ENCODE assay signal across 1 cellular context in the genomic region with DNA sequence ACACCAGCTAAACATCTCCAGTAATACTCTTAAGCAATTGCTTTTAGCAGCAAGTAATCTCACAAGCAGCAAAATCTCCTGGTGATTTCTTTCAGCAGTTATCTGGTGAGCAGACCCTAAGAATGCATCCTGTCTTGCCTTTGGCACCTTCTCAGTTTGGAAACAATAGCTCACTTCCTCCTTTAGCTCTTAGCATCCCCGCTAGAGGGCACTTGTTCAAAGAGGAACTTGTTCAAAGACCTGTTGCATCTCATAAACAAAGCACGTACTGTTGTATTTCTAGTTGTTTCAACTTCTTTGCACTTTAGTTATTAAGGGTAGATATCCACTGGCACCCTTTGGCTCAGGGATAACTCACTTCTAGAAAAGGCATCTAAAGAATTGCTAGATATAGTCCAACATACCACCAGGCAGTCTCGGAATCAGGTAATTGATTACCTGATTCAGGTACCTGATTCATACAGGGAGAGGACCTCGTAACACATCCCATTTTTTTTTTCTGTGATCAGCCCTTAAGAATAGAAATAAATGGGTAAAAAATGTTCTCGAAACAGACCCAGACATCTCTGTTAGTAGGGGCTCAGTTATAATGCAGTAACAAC.
A peak's percentile ranks its signal among the peaks of the same experiment; 100 is the strongest.
TF ChIP-seq lines count a peak whose summit lies in the region.

No MANE protein-coding gene starts in this region.

TF ChIP-seq in GM12878, 131 proteins besides CTCF, POLR2A, EP300 and RAD21 (continued from another document):
- TF ChIP-seq SPI1 (IDR thresholded peaks at IDR 0.05; ENCODE audit: borderline replicate concordance, insufficient read depth, low read depth, low read length), result peak; percentile 87; the same call in 1 of the 2 replicates
- TF ChIP-seq, protein P1, sequence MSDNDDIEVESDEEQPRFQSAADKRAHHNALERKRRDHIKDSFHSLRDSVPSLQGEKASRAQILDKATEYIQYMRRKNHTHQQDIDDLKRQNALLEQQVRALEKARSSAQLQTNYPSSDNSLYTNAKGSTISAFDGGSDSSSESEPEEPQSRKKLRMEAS (IDR thresholded peaks at IDR 0.05; ENCODE audit: low read depth, low read length), result no peak
- TF ChIP-seq FOS (IDR thresholded peaks at IDR 0.05; ENCODE audit: borderline replicate concordance, extremely low read depth, insufficient read length), result no peak
- no peak for TF ChIP-seq TAF1 (IDR thresholded peaks at IDR 0.05; ENCODE audit: borderline replicate concordance, low read depth, low read length)
- TF ChIP-seq IKZF2 (IDR thresholded peaks at IDR 0.05), result no peak
- no peak for TF ChIP-seq JUNB (IDR thresholded peaks at IDR 0.05)
- TF ChIP-seq TCF3 (IDR thresholded peaks at IDR 0.05; ENCODE audit: borderline replicate concordance, insufficient read depth, low read depth, low read length), result no peak
- TF ChIP-seq MEF2A (IDR thresholded peaks at IDR 0.05; ENCODE audit: insufficient read depth, low read depth, low read length), result no peak
- TF ChIP-seq NFYA (IDR thresholded peaks at IDR 0.05; ENCODE audit: borderline replicate concordance, low read depth, low read length), result no peak
- TF ChIP-seq BHLHE40 (IDR thresholded peaks at IDR 0.05; ENCODE audit: borderline replicate concordance in 1 of 2, low read depth in 2 of 2, low read length in 1 of 2), result no peak
- TF ChIP-seq, protein P2, sequence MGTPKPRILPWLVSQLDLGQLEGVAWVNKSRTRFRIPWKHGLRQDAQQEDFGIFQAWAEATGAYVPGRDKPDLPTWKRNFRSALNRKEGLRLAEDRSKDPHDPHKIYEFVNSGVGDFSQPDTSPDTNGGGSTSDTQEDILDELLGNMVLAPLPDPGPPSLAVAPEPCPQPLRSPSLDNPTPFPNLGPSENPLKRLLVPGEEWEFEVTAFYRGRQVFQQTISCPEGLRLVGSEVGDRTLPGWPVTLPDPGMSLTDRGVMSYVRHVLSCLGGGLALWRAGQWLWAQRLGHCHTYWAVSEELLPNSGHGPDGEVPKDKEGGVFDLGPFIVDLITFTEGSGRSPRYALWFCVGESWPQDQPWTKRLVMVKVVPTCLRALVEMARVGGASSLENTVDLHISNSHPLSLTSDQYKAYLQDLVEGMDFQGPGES (IDR thresholded peaks at IDR 0.05), result no peak
- TF ChIP-seq KAT2A (conservative IDR thresholded peaks at IDR 0.05; ENCODE audit: control insufficient read depth, low read depth, low read length), result no peak
- TF ChIP-seq, protein P3, sequence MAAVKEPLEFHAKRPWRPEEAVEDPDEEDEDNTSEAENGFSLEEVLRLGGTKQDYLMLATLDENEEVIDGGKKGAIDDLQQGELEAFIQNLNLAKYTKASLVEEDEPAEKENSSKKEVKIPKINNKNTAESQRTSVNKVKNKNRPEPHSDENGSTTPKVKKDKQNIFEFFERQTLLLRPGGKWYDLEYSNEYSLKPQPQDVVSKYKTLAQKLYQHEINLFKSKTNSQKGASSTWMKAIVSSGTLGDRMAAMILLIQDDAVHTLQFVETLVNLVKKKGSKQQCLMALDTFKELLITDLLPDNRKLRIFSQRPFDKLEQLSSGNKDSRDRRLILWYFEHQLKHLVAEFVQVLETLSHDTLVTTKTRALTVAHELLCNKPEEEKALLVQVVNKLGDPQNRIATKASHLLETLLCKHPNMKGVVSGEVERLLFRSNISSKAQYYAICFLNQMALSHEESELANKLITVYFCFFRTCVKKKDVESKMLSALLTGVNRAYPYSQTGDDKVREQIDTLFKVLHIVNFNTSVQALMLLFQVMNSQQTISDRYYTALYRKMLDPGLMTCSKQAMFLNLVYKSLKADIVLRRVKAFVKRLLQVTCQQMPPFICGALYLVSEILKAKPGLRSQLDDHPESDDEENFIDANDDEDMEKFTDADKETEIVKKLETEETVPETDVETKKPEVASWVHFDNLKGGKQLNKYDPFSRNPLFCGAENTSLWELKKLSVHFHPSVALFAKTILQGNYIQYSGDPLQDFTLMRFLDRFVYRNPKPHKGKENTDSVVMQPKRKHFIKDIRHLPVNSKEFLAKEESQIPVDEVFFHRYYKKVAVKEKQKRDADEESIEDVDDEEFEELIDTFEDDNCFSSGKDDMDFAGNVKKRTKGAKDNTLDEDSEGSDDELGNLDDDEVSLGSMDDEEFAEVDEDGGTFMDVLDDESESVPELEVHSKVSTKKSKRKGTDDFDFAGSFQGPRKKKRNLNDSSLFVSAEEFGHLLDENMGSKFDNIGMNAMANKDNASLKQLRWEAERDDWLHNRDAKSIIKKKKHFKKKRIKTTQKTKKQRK (IDR thresholded peaks at IDR 0.05; ENCODE audit: low read depth, low read length), result no peak
